ENCODE assay signal across 7 cellular contexts in the genomic region with DNA sequence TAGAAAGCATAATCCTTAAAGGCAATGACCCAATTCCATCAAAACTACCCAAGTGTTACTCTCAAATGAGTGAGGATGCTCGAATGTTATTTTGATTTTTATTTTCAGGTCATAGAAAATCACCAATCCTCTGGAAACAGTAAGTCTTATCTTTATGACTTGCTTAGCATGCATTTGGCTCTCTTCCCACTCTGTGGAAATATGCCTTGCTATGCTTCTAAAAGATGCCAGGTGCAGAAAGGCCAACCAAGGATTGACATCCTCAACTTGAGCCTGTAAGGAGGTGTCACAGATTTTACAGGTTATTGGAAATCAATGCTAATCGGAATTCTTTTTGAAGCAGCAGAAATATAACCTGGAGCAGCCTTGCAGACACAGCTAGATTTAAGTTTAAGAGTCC.
"Had no signal": no experiment of that assay in that cellular context is flagged by ENCODE, and none has a peak within 500 bp of the region (broad histone marks: within the 10 kb centered on the region; RNA-seq: fewer than 3 reads in every experiment).

No MANE protein-coding gene starts in this region.

- H3K27ac Mint-ChIP-seq: HFFc6 had no signal

- H3K4me1 ChIP-seq: HAP-1 had no signal

- H3K4me3 Mint-ChIP-seq: HFFc6 had no signal

- DNase-seq: GM23248, GOT3, H7, HFFc6, IMR-90 had no signal

- H3K27ac ChIP-seq: GM23248 had no signal

- H3K4me3 ChIP-seq: GM23248, HAP-1 had no signal

- H3K36me3 ChIP-seq: HAP-1 had no signal

- ATAC-seq: HCT116 had no signal

- H2AFZ ChIP-seq: GM23248 had no signal
